8 cellular contexts compared by ENCODE assay signal in the genomic region with DNA sequence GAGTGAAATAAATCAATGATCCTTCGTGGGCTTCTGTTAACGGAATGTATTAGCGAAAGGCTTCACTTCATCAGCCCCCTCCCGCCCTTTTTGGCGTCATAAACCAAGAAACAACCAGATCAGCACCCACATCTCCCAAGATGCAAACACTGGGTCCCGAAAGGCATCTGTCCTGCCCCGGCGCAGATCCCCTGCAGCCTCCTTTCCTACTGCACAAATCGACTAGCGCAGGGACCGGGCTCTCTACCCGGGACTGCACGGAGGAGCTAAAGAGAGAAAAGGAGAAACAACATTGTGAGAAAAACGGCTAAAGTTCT. TPM values are rescaled to one million over a fixed set of nuclear protein-coding genes. Genes with fewer than 3 reads are reported as not detected.
A peak's percentile ranks its signal among the peaks of the same experiment; 100 is the strongest.
DNase-seq lines count a peak whose midpoint lies in the region; ATAC-seq, FAIRE-seq and TF ChIP-seq lines count a peak whose summit lies in the region.

No MANE protein-coding gene starts in this region.

- whole genome bisulfite sequencing in small intestine, 3 donors: 4 to 7% (median 5%) methylated on average over 14 of the region's 14 CpGs

- H3K27me3 ChIP-seq in left ventricle myocardium inferior (ENCODE audit: low read depth) (no peaks in the 10 kb centered on the region), small intestine (ENCODE audit: control insufficient read depth in 2 of 2, insufficient read depth in 2 of 2, low read length in 2 of 2) (no peaks in the 10 kb centered on the region)

- ATAC-seq in GM19023 (IDR thresholded peaks at IDR 0.05; ENCODE audit: unreplicated experiment) (peak; percentile 25), HG02938 (IDR thresholded peaks at IDR 0.05; ENCODE audit: unreplicated experiment) (peak; percentile 29)

- peak overlapping the region; percentile 95 for H3K4me3 ChIP-seq in WI38 (ENCODE audit: low read depth, low read length)
- H3K4me3 ChIP-seq in left ventricle myocardium inferior: peak overlapping the region; percentile 95
- H3K4me3 ChIP-seq in small intestine (ENCODE audit: low read depth in 1 of 2, low read length in 2 of 2): peak overlapping the region; percentile 85 to 95

- H3K27ac ChIP-seq in left ventricle myocardium inferior (replicated peaks) (peak overlapping the region; percentile 86), small intestine (ENCODE audit: low read depth in 1 of 2, low read length in 1 of 2) (peak overlapping the region; percentile 67 to 87)

- no peak for TF ChIP-seq CTCF in WI38 (IDR thresholded peaks at IDR 0.05; ENCODE audit: low read depth, low read length)
- no peak for TF ChIP-seq CTCF in left ventricle myocardium inferior (IDR thresholded peaks at IDR 0.05; ENCODE audit: borderline replicate concordance)

- H3K36me3 ChIP-seq in left ventricle myocardium inferior (no peaks in the 10 kb centered on the region), small intestine (ENCODE audit: control insufficient read depth in 2 of 2, insufficient read depth in 2 of 2, low read length in 2 of 2) (no peaks in the 10 kb centered on the region)

- FAIRE-seq in small intestine (lab: Jason Lieb, UNC): no peak

- no peaks in the 10 kb centered on the region for H3K9me3 ChIP-seq in left ventricle myocardium inferior (replicated peaks)
- no peaks in the 10 kb centered on the region for H3K9me3 ChIP-seq in small intestine (ENCODE audit: control insufficient read depth, low read depth)

- H3K4me1 ChIP-seq in left ventricle myocardium inferior (peaks cover 36% of the 10 kb centered on the region), small intestine (ENCODE audit: control insufficient read depth in 2 of 2, insufficient read depth in 1 of 2, low read depth in 1 of 2, low read length in 1 of 2) (peaks cover 0 to 2% of the 10 kb centered on the region in 2 donors)

- intact Hi-C loops in left ventricle myocardium inferior (cut with micrococcal nuclease): no loop called here

- DNase-seq in left ventricle myocardium inferior (no peak), small intestine (no peak), T-helper 9 cell (no peak), NCI-H187 (lab: John Stamatoyannopoulos, UW) (no peak)
- DNase-seq in activated effector memory CD4-positive, alpha-beta T cell treated with Interleukin-2 at 50 U/mL for 16 hours: no peak

RNA-seq across cellular contexts. Expression of a gene that starts 0.6 kb away (rescaled TPM):
- total RNA-seq in left ventricle myocardium inferior: 14.5 TPM
- 10 to 100 TPM; 17.4 to 48.8 (median 34.9) TPM for polyA plus RNA-seq in small intestine
